Comparison of ENCODE assay signal across 8 cellular contexts in genomic region chr19:18846862-18847515, GRCh38. TPM values are rescaled to one million over a fixed set of nuclear protein-coding genes. Genes with fewer than 3 reads are reported as not detected.
DNase-seq lines count a peak whose midpoint lies in the region; ATAC-seq, FAIRE-seq and TF ChIP-seq lines count a peak whose summit lies in the region.

No MANE protein-coding gene starts in this region.

- H3K79me2 ChIP-seq in SK-N-SH (ENCODE audit: insufficient read depth) = peaks cover 96% of the 10 kb centered on the region

- peaks cover 92% of the 10 kb centered on the region for H4K20me1 ChIP-seq in SK-N-SH (ENCODE audit: insufficient read depth)

- no peaks in the 10 kb centered on the region for H3K9me2 ChIP-seq in SK-N-SH

- H3K27me3 ChIP-seq in HUES48 (ENCODE audit: control insufficient read depth, insufficient read depth, low read length) (no peaks in the 10 kb centered on the region), SK-N-SH (ENCODE audit: insufficient read depth) (no peaks in the 10 kb centered on the region), adrenal gland (no peaks in the 10 kb centered on the region), aorta (ENCODE audit: control insufficient read depth in 1 of 2, insufficient read depth in 2 of 2, low read length in 1 of 2) (no peaks in the 10 kb centered on the region)

- DNase-seq in D721Med (ENCODE audit: insufficient read length, low spot score) = peak; percentile 92
- peak; percentile 88 for DNase-seq in SK-N-SH
- DNase-seq in adrenal gland = peak; percentile 76 to 91 (median 84)
- DNase-seq in cardiac septum (ENCODE audit: low spot score) = peak; percentile 92
- peak; percentile 69 for DNase-seq in putamen (ENCODE audit: low spot score)
- DNase-seq in aorta = peak; percentile 89 to 93
- no peak for DNase-seq in OCI-M2 (lab: John Stamatoyannopoulos, UW; ENCODE audit: unreplicated experiment)

- H3K4me1 ChIP-seq in HUES48 (ENCODE audit: control insufficient read depth, insufficient read depth, low read length) = no peaks in the 10 kb centered on the region
- peaks cover 24 to 82% of the 10 kb centered on the region in 2 experiments for H3K4me1 ChIP-seq in SK-N-SH (ENCODE audit: control insufficient read depth in 1 of 2, insufficient read depth in 2 of 2, low read depth in 1 of 2, low read length in 1 of 2)
- peaks cover 33 to 72% of the 10 kb centered on the region in 2 donors for H3K4me1 ChIP-seq in adrenal gland (replicated peaks in 1 of 2)
- H3K4me1 ChIP-seq in aorta (ENCODE audit: control insufficient read depth in 1 of 2, insufficient read depth in 2 of 2, low read length in 2 of 2) = no peaks in the 10 kb centered on the region

- POLR2A ChIA-PET in SK-N-SH (lab: Yijun Ruan, JAX) = interaction anchor here (1.2 to 3.4 kb wide), 5 partner anchors 9 to 258 kb away, joined by 4 to 14 read pairs (median 5); partner anchors contain the start of genes REX1BD and UPF1

- no peak for FAIRE-seq in D721Med (lab: Jason Lieb, UNC)

- H3F3A ChIP-seq in SK-N-SH (replicated peaks; ENCODE audit: insufficient read depth) = peaks cover 20% of the 10 kb centered on the region

- WGBS in SK-N-SH (ENCODE audit: low lambda C conversion rate) = 75% methylated on average over 8 of the region's 18 CpGs
- 48 to 60% (median 52%) methylated on average over 5 to 18 of the region's 18 CpGs for WGBS in adrenal gland, 4 donors
- WGBS in aorta, 2 donors = 50 to 52% methylated on average over 18 of the region's 18 CpGs

- CTCF ChIA-PET in SK-N-SH (lab: Yijun Ruan, JAX) = interaction anchor here (0.6 to 16.0 kb wide), 73 partner anchors 9 to 413 kb away, joined by 3 to 234 read pairs (median 4); partner anchors contain the start of genes CERS1, COMP, REX1BD and UPF1

- no peak for TF ChIP-seq EP300 in SK-N-SH (IDR thresholded peaks at IDR 0.05; ENCODE audit: borderline replicate concordance in 1 of 2, low read depth in 1 of 2, low read length in 1 of 2)

- H3K9ac ChIP-seq in HUES48 (ENCODE audit: low read depth, low read length) (no peak overlapping the region), SK-N-SH (no peak overlapping the region)

- ATAC-seq in aorta (ENCODE audit: low FRiP score) = peak; percentile 87

- H3K9me3 ChIP-seq in HUES48 (ENCODE audit: control insufficient read depth, insufficient read depth, low read length) = no peaks in the 10 kb centered on the region
- H3K9me3 ChIP-seq in SK-N-SH = no peaks in the 10 kb centered on the region
- H3K9me3 ChIP-seq in adrenal gland (replicated peaks in 1 of 3) = no peaks in the 10 kb centered on the region
- H3K9me3 ChIP-seq in aorta (ENCODE audit: control insufficient read depth, low read length) = no peaks in the 10 kb centered on the region

- H3K36me3 ChIP-seq in HUES48 (ENCODE audit: control insufficient read depth, insufficient read depth, low read length) = peaks cover 50% of the 10 kb centered on the region
- peaks cover 18 to 21% of the 10 kb centered on the region in 2 experiments for H3K36me3 ChIP-seq in SK-N-SH (replicated peaks in 1 of 2; ENCODE audit: control insufficient read depth in 1 of 2, insufficient read depth in 2 of 2, low read length in 1 of 2)
- peaks cover 0 to 23% of the 10 kb centered on the region in 2 donors for H3K36me3 ChIP-seq in adrenal gland (replicated peaks in 1 of 2)
- no peaks in the 10 kb centered on the region for H3K36me3 ChIP-seq in aorta (ENCODE audit: control insufficient read depth in 1 of 2, insufficient read depth in 2 of 2, low read length in 1 of 2)

- H3K27ac ChIP-seq in HUES48 (ENCODE audit: low read depth, low read length) = peak overlapping the region; percentile 9
- peak overlapping the region; percentile 63 to 98; a peak in 3 of 4 replicates for H3K27ac ChIP-seq in SK-N-SH (ENCODE audit: low read depth in 2 of 2, low read length in 1 of 2)
- H3K27ac ChIP-seq in adrenal gland = peak overlapping the region in 3 of 5 donors; percentile 51 to 89 (median 82)
- no peak overlapping the region for H3K27ac ChIP-seq in aorta (ENCODE audit: low read depth in 1 of 2, low read length in 2 of 2)

- H3K4me2 ChIP-seq in SK-N-SH = peak overlapping the region; percentile 67; the same call in 1 of the 2 replicates

- TF ChIP-seq CTCF in D721Med (IDR thresholded peaks at IDR 0.05; ENCODE audit: insufficient read depth, missing control alignments) = peak; percentile 94
- peak; percentile 94 for TF ChIP-seq CTCF in SK-N-SH (IDR thresholded peaks at IDR 0.05)
- peak; percentile 72 to 91 (median 78) for TF ChIP-seq CTCF in adrenal gland (IDR thresholded peaks at IDR 0.05)

- H3K4me3 ChIP-seq in HUES48 (ENCODE audit: low read depth, low read length) (no peak overlapping the region), SK-N-SH (ENCODE audit: low read depth in 2 of 2, low read length in 1 of 2) (peak overlapping the region in 1 of 2 experiments; percentile 10; a peak in 2 of 4 replicates), adrenal gland (no peak overlapping the region), aorta (ENCODE audit: low read length in 2 of 2) (no peak overlapping the region)

- intact Hi-C loops in adrenal gland (cut with DNase I) (loop anchor here (5.0 to 10.0 kb wide), 2 partner anchors 252 to 255 kb away; no protein-coding TSS in a partner anchor), cardiac septum (cut with DNase I) (loop anchor here (5.0 kb wide), 2 partner anchors 255 to 380 kb away; no protein-coding TSS in a partner anchor), aorta (cut with DNase I) (loop anchor here (2.0 to 10.0 kb wide), 5 partner anchors 162 to 392 kb away; partner anchors contain the start of gene CRTC1 (in 1 of the 2))

- no peak overlapping the region for H2AFZ ChIP-seq in SK-N-SH (ENCODE audit: low read depth)

- TF ChIP-seq POLR2A in adrenal gland (IDR thresholded peaks at IDR 0.05) = no peak

- TF ChIP-seq RAD21 in SK-N-SH (IDR thresholded peaks at IDR 0.05; ENCODE audit: low read length) = peak; percentile 88

TF ChIP-seq in SK-N-SH, 30 proteins besides CTCF, POLR2A, EP300 and RAD21:
- TF ChIP-seq TEAD4 (IDR thresholded peaks at IDR 0.05; ENCODE audit: borderline replicate concordance, insufficient read depth) (no peak), MAX (IDR thresholded peaks at IDR 0.05; ENCODE audit: low read depth) (peak; percentile 46; the same call in 1 of the 2 replicates), FOXM1 (IDR thresholded peaks at IDR 0.05; ENCODE audit: low read depth) (no peak), CHD2 (IDR thresholded peaks at IDR 0.05; ENCODE audit: low read length, partially characterized antibody) (peak; percentile 45), YY1 (IDR thresholded peaks at IDR 0.05; ENCODE audit: low read depth) (no peak), SMC3 (IDR thresholded peaks at IDR 0.05; ENCODE audit: low read depth, low read length) (peak; percentile 85), RXRA (IDR thresholded peaks at IDR 0.05; ENCODE audit: borderline replicate concordance, low read depth) (no peak)

RNA-seq across cellular contexts. Expression of gene UPF1, which starts 15.2 kb away (rescaled TPM):
- polyA plus RNA-seq in SK-N-SH (2012; rRNA removed) (20.3 and 33.3 TPM in 2 replicates), adrenal gland (10 to 100 TPM; 27.6 to 80.8 (median 55.1) TPM), aorta (10 to 100 TPM; 16.5 to 40.4 TPM)
- 15.1 and 18.6 TPM in 2 replicates for polyA plus RNA-seq in SK-N-SH (2012; cell fraction: cytosol; rRNA removed)
- 79.6 and 83.0 TPM in 2 replicates for polyA plus RNA-seq in SK-N-SH (2012; cell fraction: nucleus; rRNA removed)
- total RNA-seq in adrenal gland (100 to 1,000 TPM in 1 of 8 donors, 10 to 100 TPM in 7; 57.7 to 141 (median 80.1) TPM), cardiac septum (40.2 TPM), aorta (10 to 100 TPM; 53.7 to 75.6 TPM)

RNA-seq across cellular contexts. Expression of gene CERS1, which starts 49.0 kb away (rescaled TPM):
- polyA plus RNA-seq in SK-N-SH (2012; rRNA removed) (5.4 and 7.3 TPM in 2 replicates), adrenal gland (1 to 10 TPM; 1.8 to 4.3 (median 2.8) TPM), aorta (1 to 10 TPM in 1 of 2 donors, under 1 TPM in 1; 0.51 to 1.3 TPM)
- polyA plus RNA-seq in SK-N-SH (2012; cell fraction: cytosol; rRNA removed) = 3.7 and 5.1 TPM in 2 replicates
- 6.2 and 6.4 TPM in 2 replicates for polyA plus RNA-seq in SK-N-SH (2012; cell fraction: nucleus; rRNA removed)
- total RNA-seq in adrenal gland (1 to 10 TPM in 2 of 8 donors, under 1 TPM in 3, not detected in 3; 0.29 to 2.6 (median 0.92) TPM), cardiac septum (1.8 TPM), aorta (1 to 10 TPM in 1 of 2 donors, under 1 TPM in 1; 0.49 to 3.3 TPM)

RNA-seq across cellular contexts. Expression of gene COMP, which starts 55.9 kb away (rescaled TPM):
- polyA plus RNA-seq in SK-N-SH (2012; rRNA removed) (0.26 and 0.42 TPM in 2 replicates), adrenal gland (under 1 TPM in 2 of 3 donors, not detected in 1; 0.16 to 0.17 TPM), aorta (10 to 100 TPM in 1 of 2 donors, 1 to 10 TPM in 1; 9.8 to 14.4 TPM)
- 0.15 and 0.17 TPM in 2 replicates for polyA plus RNA-seq in SK-N-SH (2012; cell fraction: cytosol; rRNA removed)
- 0.35 and 1.6 TPM in 2 replicates for polyA plus RNA-seq in SK-N-SH (2012; cell fraction: nucleus; rRNA removed)
- total RNA-seq in adrenal gland (under 1 TPM in 1 of 8 donors, not detected in 7; 0.11 TPM), cardiac septum (31.8 TPM), aorta (100 to 1,000 TPM in 1 of 2 donors, 10 to 100 TPM in 1; 15.8 to 142 TPM)

Comparison
In these comparisons a context has a peak if more than half of its experiments do, and no peak if none do; other contexts are left out.
1. H3K27ac ChIP-seq: peak in HUES48 (single experiment), SK-N-SH (2 of 2) and adrenal gland (3 of 5); none in aorta (0 of 2).
2. RNA of gene COMP, which starts 55.9 kb away (total RNA-seq): 15.8 to 142 TPM in aorta and 31.8 TPM in cardiac septum (single experiment); 0.11 TPM in adrenal gland; every median in the first group is over 10 times any median in the second.
3. Peak in every context shown above with its lines, with median percentiles within 50 percentile points of each other: CTCF ChIP-seq.